Comparison of ENCODE assay signal across 9 cellular contexts in the genomic region with DNA sequence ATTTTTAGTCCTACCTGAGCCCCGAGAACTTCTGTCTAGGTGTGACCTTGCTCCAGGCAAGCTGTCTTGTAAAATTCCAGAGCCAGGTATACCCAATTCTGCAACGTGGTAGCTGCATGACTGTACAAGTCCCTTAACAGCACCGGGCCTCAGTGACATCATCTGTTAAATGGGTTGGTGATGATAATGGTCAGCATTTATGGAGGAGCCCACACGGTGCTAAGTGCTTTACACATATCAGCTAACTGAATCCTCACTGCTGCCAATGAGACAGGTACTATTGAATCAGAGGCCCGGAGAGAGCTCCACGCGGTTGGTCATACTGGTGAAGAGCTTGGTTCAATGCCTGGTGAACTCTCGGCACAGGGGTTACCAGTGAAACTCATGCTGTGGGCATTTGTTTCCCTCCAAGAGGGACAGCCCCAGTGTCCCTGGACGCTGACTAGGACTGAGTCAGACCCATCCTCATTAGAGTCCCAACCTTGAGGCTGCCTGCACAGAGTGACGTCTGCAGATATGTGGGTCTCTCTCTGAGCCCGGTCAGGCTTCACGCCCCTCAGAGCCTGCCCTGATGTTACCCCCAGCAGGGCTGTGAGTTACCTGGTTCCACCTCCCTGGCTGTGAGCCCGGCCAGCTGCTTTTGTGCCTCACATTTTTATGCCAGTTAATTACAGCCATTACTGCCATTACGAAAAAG. TPM values are rescaled to one million over a fixed set of nuclear protein-coding genes. Genes with fewer than 3 reads are reported as not detected.
DNase-seq lines count a peak whose midpoint lies in the region; ATAC-seq and TF ChIP-seq lines count a peak whose summit lies in the region.
"Had no signal": no experiment of that assay in that cellular context is flagged by ENCODE, and none has a peak within 500 bp of the region (broad histone marks: within the 10 kb centered on the region; RNA-seq: fewer than 3 reads in every experiment).

No MANE protein-coding gene starts in this region.

- no peaks in the 10 kb centered on the region for H3K79me2 ChIP-seq in fibroblast of lung (ENCODE audit: control insufficient read depth, insufficient read depth, low read length)

- H4K20me1 ChIP-seq in fibroblast of lung (ENCODE audit: control insufficient read depth, extremely low read depth, insufficient read depth, low read length), result no peaks in the 10 kb centered on the region

- ATAC-seq in left colon, result no peak
- ATAC-seq in HG02884 (IDR thresholded peaks at IDR 0.05; ENCODE audit: unreplicated experiment), result no peak
- ATAC-seq in GM19035 (IDR thresholded peaks at IDR 0.05; ENCODE audit: unreplicated experiment), result no peak

- no peaks in the 10 kb centered on the region; the same call in 1 of the 2 replicates for H3K36me3 Mint-ChIP-seq in HFFc6 (ENCODE audit: low read depth)

- intact Hi-C loops in left colon (cut with DNase I, micrococcal nuclease), result no loop called here

- TF ChIP-seq CTCF in HFFc6 (IDR thresholded peaks at IDR 0.05) (no peak), fibroblast of lung (conservative IDR thresholded peaks at IDR 0.05 in 1 of 2, IDR thresholded peaks at IDR 0.05 in 1 of 2; ENCODE audit: low read depth in 1 of 2, low read length in 2 of 2) (no peak)

- no peak overlapping the region for H3K9ac ChIP-seq in fibroblast of lung (ENCODE audit: insufficient read depth, low read length)

- peak; percentile 94 for DNase-seq in HFFc6
- peak; percentile 40 to 45 for DNase-seq in SJCRH30
- peak; percentile 20 to 94 for DNase-seq in fibroblast of lung (ENCODE audit: low read depth in 2 of 2)
- no peak for DNase-seq in activated naive CD4-positive, alpha-beta T cell (lab: John Stamatoyannopoulos, UW)
- no peak for DNase-seq in left colon
- DNase-seq: activated B cell treated with CpG ODN at 0.5 μM for 24 hours had no signal

- H3K9me3 ChIP-seq in SJCRH30 (replicated peaks) (no peaks in the 10 kb centered on the region), fibroblast of lung (ENCODE audit: control insufficient read depth, insufficient read depth, low read depth, low read length) (no peaks in the 10 kb centered on the region)

- H3K27me3 ChIP-seq in SJCRH30, result no peaks in the 10 kb centered on the region; the same call in 1 of the 2 replicates
- H3K27me3 ChIP-seq in fibroblast of lung (ENCODE audit: control insufficient read depth, insufficient read depth, low read length), result no peaks in the 10 kb centered on the region

- H3K4me3 ChIP-seq in SJCRH30 (no peak overlapping the region), fibroblast of lung (replicated peaks in 1 of 4; ENCODE audit: control extremely low read depth in 1 of 4, insufficient read depth in 1 of 4, low read depth in 3 of 4, low read length in 4 of 4) (no peak overlapping the region)

- peak overlapping the region; percentile 75 for H3K4me2 ChIP-seq in fibroblast of lung (ENCODE audit: extremely low read depth, insufficient read depth, low read length)

- H3K36me3 ChIP-seq in SJCRH30 (no peaks in the 10 kb centered on the region), fibroblast of lung (ENCODE audit: control insufficient read depth, insufficient read depth, low read length) (no peaks in the 10 kb centered on the region)

- peak overlapping the region; percentile 86 for H3K4me3 Mint-ChIP-seq in HFFc6
- H3K4me3 Mint-ChIP-seq: activated B cell treated with CpG ODN at 0.5 μM for 24 hours; activated naive CD8-positive, alpha-beta T cell had no signal

- H3K4me1 ChIP-seq in SJCRH30 (peaks cover 31% of the 10 kb centered on the region), fibroblast of lung (ENCODE audit: control insufficient read depth, extremely low read depth, insufficient read depth, low read length) (peaks cover 10% of the 10 kb centered on the region)

- H3K27ac ChIP-seq in SJCRH30 (peak overlapping the region; percentile 37; the same call in 1 of the 2 replicates), fibroblast of lung (ENCODE audit: insufficient read depth, low read length) (peak overlapping the region; percentile 72)

- peaks cover 58% of the 10 kb centered on the region for H3K4me1 Mint-ChIP-seq in HFFc6 (ENCODE audit: low read depth)
- H3K4me1 Mint-ChIP-seq: activated B cell treated with CpG ODN at 0.5 μM for 24 hours had no signal

- H3K27me3 Mint-ChIP-seq in HFFc6 (ENCODE audit: insufficient read depth), result no peaks in the 10 kb centered on the region; the same call in none of the 2 replicates

- H3K27ac Mint-ChIP-seq in HFFc6, result peak overlapping the region; percentile 99
- H3K27ac Mint-ChIP-seq: activated B cell treated with CpG ODN at 0.5 μM for 24 hours; activated naive CD8-positive, alpha-beta T cell had no signal

- peak overlapping the region; percentile 45 for H2AFZ ChIP-seq in fibroblast of lung (ENCODE audit: low read length)

- H3K9me3 Mint-ChIP-seq in HFFc6, result no peaks in the 10 kb centered on the region
- H3K9me3 Mint-ChIP-seq: activated B cell treated with CpG ODN at 0.5 μM for 24 hours had no signal

RNA-seq across cellular contexts. Expression of gene PADI1, which starts 37.0 kb away (rescaled TPM):
- under 1 TPM in 5 of 6 experiments, not detected in 1; 0.11 to 0.95 (median 0.22) TPM for total RNA-seq in HFFc6 (2021; fragmentation: NEBNext Ultra II Directional; extraction: Animal tissue kit (Norgen Biotek cat#: 25700))
- total RNA-seq in SJCRH30 (2014; rRNA removed; shearing (Covaris generic)), result 0.06 and 0.20 TPM in 2 replicates
- not detected in 2 replicates for total RNA-seq in fibroblast of lung
- polyA plus RNA-seq in fibroblast of lung, result not detected in 2 replicates
- not detected in 2 replicates for polyA plus RNA-seq in fibroblast of lung (2012)
- polyA minus RNA-seq in fibroblast of lung (ENCODE audit: low replicate concordance), result not detected in 2 replicates
- under 1 TPM; 0.27 to 0.47 TPM for total RNA-seq in left colon
- total RNA-seq: activated B cell treated with CpG ODN at 0.5 μM for 24 hours had no signal

RNA-seq across cellular contexts. Expression of gene PADI2, which starts 48.7 kb away (rescaled TPM):
- under 1 TPM in 4 of 6 experiments, not detected in 2; 0.05 to 0.33 (median 0.13) TPM for total RNA-seq in HFFc6 (2021; fragmentation: NEBNext Ultra II Directional; extraction: Animal tissue kit (Norgen Biotek cat#: 25700))
- 4.3 and 4.6 TPM in 2 replicates for total RNA-seq in SJCRH30 (2014; rRNA removed; shearing (Covaris generic))
- total RNA-seq in fibroblast of lung (not detected in 2 replicates), left colon (100 to 1,000 TPM; 276 to 278 TPM)
- polyA plus RNA-seq in fibroblast of lung, result 0.03 TPM in 1 of 2 replicates, not detected in the other
- polyA plus RNA-seq in fibroblast of lung (2012), result 0.03 TPM in 1 of 2 replicates, not detected in the other
- 1.6 TPM in 1 of 2 replicates, not detected in the other for polyA minus RNA-seq in fibroblast of lung (ENCODE audit: low replicate concordance)

Comparison
In these comparisons a context has a peak if more than half of its experiments do, and no peak if none do; other contexts are left out.
1. DNase-seq: peak in HFFc6 (single experiment), SJCRH30 (2 of 2) and fibroblast of lung (2 of 2); none in activated naive CD4-positive, alpha-beta T cell (0 of 4) and left colon (0 of 2).
2. RNA of gene PADI2, which starts 48.7 kb away (total RNA-seq): 276 to 278 TPM in left colon; 4.3 to 4.6 TPM in SJCRH30, 0.05 to 0.33 TPM in HFFc6 and not detected in fibroblast of lung; every median in the first group is over 10 times any median in the second.